ENCODE assay signal across 32 cellular contexts in the genomic region with DNA sequence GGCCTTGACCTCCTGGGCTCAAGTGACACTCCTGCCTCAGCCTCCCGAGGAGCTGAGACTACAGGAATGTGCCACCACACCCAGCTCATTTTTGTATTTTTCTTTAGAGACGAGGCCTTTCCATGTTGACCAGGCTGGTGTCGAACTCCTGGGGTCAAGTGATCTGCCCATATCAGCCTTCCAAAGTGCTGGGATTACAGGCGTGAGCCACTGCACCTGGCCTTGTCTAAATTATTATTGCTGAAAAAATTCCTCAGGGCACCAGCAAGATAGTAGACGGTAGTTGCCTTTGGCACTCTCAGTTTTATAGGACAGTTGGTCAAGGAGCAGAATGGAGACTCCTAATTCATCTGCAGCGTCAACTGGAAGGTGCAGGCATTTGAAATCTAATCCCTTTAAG. TPM values are rescaled to one million over a fixed set of nuclear protein-coding genes. Genes with fewer than 3 reads are reported as not detected.
A peak's percentile ranks its signal among the peaks of the same experiment; 100 is the strongest.
DNase-seq lines count a peak whose midpoint lies in the region; ATAC-seq, FAIRE-seq and TF ChIP-seq lines count a peak whose summit lies in the region.
"Had no signal": no experiment of that assay in that cellular context is flagged by ENCODE, and none has a peak within 500 bp of the region (broad histone marks: within the 10 kb centered on the region; RNA-seq: fewer than 3 reads in every experiment).

No MANE protein-coding gene starts in this region.

- no peak overlapping the region for H4K12ac ChIP-seq in trophoblast cell (ENCODE audit: low read depth, low read length)

- TF ChIP-seq POLR2A in A549 (IDR thresholded peaks at IDR 0.05; ENCODE audit: low read length): no peak

- H2AK5ac ChIP-seq in trophoblast cell (ENCODE audit: low read length): no peak overlapping the region

- BruUV-seq in OCI-LY7 (replicated peaks; lab: Mats Ljungman, UMichigan): no TSS peak

- TF ChIP-seq RAD21 in A549 (conservative IDR thresholded peaks at IDR 0.05 in 1 of 2, IDR thresholded peaks at IDR 0.05 in 1 of 2): no peak

- H3K4me3 ChIP-seq in A549: no peak overlapping the region
- H3K4me3 ChIP-seq in OCI-LY7 (ENCODE audit: low read depth, low read length, poor library complexity, severe bottlenecking): no peak overlapping the region
- no peak overlapping the region for H3K4me3 ChIP-seq in trophoblast cell (ENCODE audit: low read depth, low read length)
- H3K4me3 ChIP-seq: BLaER1, GM12878 had no signal

- 0 out of 2 replicates have a peak overlapping the region, but pooled peaks have one; percentile 2 for H2AFZ ChIP-seq in OCI-LY7 (ENCODE audit: low read length)
- H2AFZ ChIP-seq in trophoblast cell (ENCODE audit: insufficient read depth, low read length, poor library complexity): no peak overlapping the region

- ATAC-seq in A549 (no peak), HG03521 (IDR thresholded peaks at IDR 0.05; ENCODE audit: unreplicated experiment) (no peak)
- ATAC-seq in activated CD4-positive, CD25-positive, alpha-beta regulatory T cell treated with anti-CD3 and anti-CD28 coated beads, Interleukin-2, amount 50 U/mL, for 24 hours: no peak
- ATAC-seq: GM12878 had no signal

- H2BK5ac ChIP-seq in trophoblast cell (ENCODE audit: low read depth, low read length, poor library complexity): no peak overlapping the region

- H3K4ac ChIP-seq in trophoblast cell (ENCODE audit: low read depth, low read length): no peak overlapping the region

- H3K36me3 ChIP-seq in OCI-LY7 (ENCODE audit: insufficient read depth, low read length) (no peaks in the 10 kb centered on the region; the same call in 1 of the 2 replicates), trophoblast cell (ENCODE audit: control insufficient read depth in 1 of 2, insufficient read depth in 2 of 2, low read length in 2 of 2) (no peaks in the 10 kb centered on the region)
- H3K36me3 ChIP-seq: BE2C, BLaER1 had no signal

- no peak overlapping the region for H3K4me2 ChIP-seq in A549
- no peak overlapping the region for H3K4me2 ChIP-seq in OCI-LY7 (ENCODE audit: low read length)
- no peak overlapping the region for H3K4me2 ChIP-seq in trophoblast cell (ENCODE audit: low read length)
- H3K4me2 ChIP-seq: BLaER1 had no signal

- H4K20me1 ChIP-seq in OCI-LY7 (ENCODE audit: insufficient read depth, low read length): no peaks in the 10 kb centered on the region
- H4K20me1 ChIP-seq: BLaER1 had no signal

- no peak overlapping the region for H2BK12ac ChIP-seq in trophoblast cell (ENCODE audit: low read length)

- no peak overlapping the region for H4K91ac ChIP-seq in trophoblast cell (ENCODE audit: low read depth, low read length)

- CTCF ChIA-PET in A549 (lab: Yijun Ruan, JAX): no interaction called here
- CTCF ChIA-PET in OCI-LY7 (lab: Charles Lee; ENCODE audit: unreplicated experiment): no interaction called here

- H3K27me3 ChIP-seq in trophoblast cell (ENCODE audit: insufficient read depth, low read length): no peaks in the 10 kb centered on the region
- H3K27me3 ChIP-seq: BE2C, BLaER1 had no signal

- POLR2A ChIA-PET in A549 (lab: Yijun Ruan, JAX): no interaction called here
- POLR2A ChIA-PET in OCI-LY7 (lab: Charles Lee): interaction anchor here (7.3 kb wide), 1 partner anchor 14 kb away, joined by 58 read pairs; no protein-coding TSS in a partner anchor

- H3K14ac ChIP-seq in trophoblast cell (ENCODE audit: low read length): no peak overlapping the region

- WGBS in A549 (ENCODE audit: missing lambda C conversion rate): 75% methylated on average over 6 of the region's 6 CpGs
- WGBS in trophoblast cell (ENCODE audit: extremely low coverage, insufficient coverage, insufficient read length): no CpG with 5 or more reads among the region's 6 CpGs

- H3K4me1 ChIP-seq in A549 (peaks cover 34% of the 10 kb centered on the region), OCI-LY7 (ENCODE audit: insufficient read depth, low read length, poor library complexity, severe bottlenecking) (peaks cover 32% of the 10 kb centered on the region), trophoblast cell (ENCODE audit: control insufficient read depth in 1 of 2, insufficient read depth in 2 of 2, low read length in 2 of 2) (peaks cover 0 to 3% of the 10 kb centered on the region in 2 experiments)
- H3K4me1 ChIP-seq: BE2C had no signal

- no peak overlapping the region for H3K9ac ChIP-seq in trophoblast cell (ENCODE audit: low read length)
- H3K9ac ChIP-seq: BLaER1 had no signal

- no peak for TF ChIP-seq CTCF in A549 (IDR thresholded peaks at IDR 0.05)
- TF ChIP-seq CTCF in OCI-LY7 (conservative IDR thresholded peaks at IDR 0.05; ENCODE audit: low read length): no peak
- TF ChIP-seq CTCF in GM20000 (IDR thresholded peaks at IDR 0.05; ENCODE audit: extremely low read depth, missing control alignments): no peak

- H3K79me2 ChIP-seq in OCI-LY7 (ENCODE audit: insufficient read depth, low read depth, low read length): peaks cover 24% of the 10 kb centered on the region; the same call in 1 of the 2 replicates
- H3K79me2 ChIP-seq in trophoblast cell (ENCODE audit: control insufficient read depth, insufficient read depth, low read length, poor library complexity): no peaks in the 10 kb centered on the region

- DNase-seq in A549 (ENCODE audit: low read depth in 1 of 2, low spot score in 1 of 2) (no peak), OCI-LY7 (ENCODE audit: low spot score) (no peak), left kidney (ENCODE audit: low read depth, low spot score) (peak; percentile 38), trophoblast cell (peak; percentile 75 to 84), GM20000 (ENCODE audit: low spot score) (no peak)
- DNase-seq: ACHN; BE2C; C1 segment of cervical spinal cord; CD4-positive, alpha-beta memory T cell; CD4-positive, CD25-positive, alpha-beta regulatory T cell; CD8-positive, alpha-beta memory T cell; COR-L47; DMS 273 treated with DMSO at 0.1 percent for 48 hours; DMS153; DMS53; DMS79; DND-41; EL; GDM1 had no signal

- no peak overlapping the region for H4K8ac ChIP-seq in trophoblast cell (ENCODE audit: low read depth, low read length)

- H3K9me2 ChIP-seq in OCI-LY7 (ENCODE audit: insufficient read depth, low read length): no peaks in the 10 kb centered on the region

- intact Hi-C loops in OCI-LY7 (cut with micrococcal nuclease; ENCODE audit: unreplicated experiment): no loop called here

- peak overlapping the region; percentile 22 to 24; a peak in 1 of 6 replicates for H3K27ac ChIP-seq in A549
- no peak overlapping the region for H3K27ac ChIP-seq in OCI-LY7 (ENCODE audit: low read depth, low read length, poor library complexity, severe bottlenecking)
- H3K27ac ChIP-seq in trophoblast cell (ENCODE audit: low read depth, low read length): no peak overlapping the region
- H3K27ac ChIP-seq: 22Rv1, BLaER1 had no signal

- H3K18ac ChIP-seq in trophoblast cell (ENCODE audit: low read length): no peak overlapping the region

- H2BK120ac ChIP-seq in trophoblast cell (ENCODE audit: insufficient read depth, low read length, poor library complexity): no peak overlapping the region

- H3K23ac ChIP-seq in trophoblast cell (ENCODE audit: low read length): no peak overlapping the region

- FAIRE-seq in A549 (lab: Jason Lieb, UNC): no peak
- FAIRE-seq: GM12878, GM12892, GM18507 had no signal

- no peak for TF ChIP-seq EP300 in A549 (IDR thresholded peaks at IDR 0.05)

- no peaks in the 10 kb centered on the region for H3K79me1 ChIP-seq in trophoblast cell (ENCODE audit: low read length)

- H3K9me3 ChIP-seq in A549 (no peaks in the 10 kb centered on the region), OCI-LY7 (ENCODE audit: low read length) (no peaks in the 10 kb centered on the region), trophoblast cell (ENCODE audit: insufficient read depth, low read depth, low read length) (no peaks in the 10 kb centered on the region)
- H3K9me3 ChIP-seq: BE2C, BLaER1 had no signal

TF ChIP-seq in A549, 52 proteins besides CTCF, POLR2A, EP300 and RAD21 (continues in another document):
- TF ChIP-seq RFX5 (IDR thresholded peaks at IDR 0.05) (no peak), HOXA7 (CRISPR knock-in tag; IDR thresholded peaks at IDR 0.05) (no peak)

RNA-seq across cellular contexts. Expression of gene AICDA, which starts 2.5 kb away (rescaled TPM):
- polyA plus RNA-seq in A549 (2011; rRNA removed): 0.12 and 0.16 TPM in 2 replicates
- 0.05 TPM in 2 replicates for polyA plus RNA-seq in A549 (2012; cell fraction: cytosol; rRNA removed)
- polyA plus RNA-seq in A549 (2012; cell fraction: nucleus; rRNA removed): not detected in 2 replicates
- 0.05 to 0.16 TPM (median 0.05 TPM) in 3 replicates for polyA plus RNA-seq in A549 (2017; fragmentation: RNase III; extraction: RNeasy Plus Mini Kit Qiagen cat#74134 plus additional on column Dnase treatment)
- not detected in 2 replicates for polyA minus RNA-seq in A549 (2011; rRNA and poly(A)+ RNA removed)
- 30.0 and 32.4 TPM in 2 replicates for total RNA-seq in OCI-LY7 (2014; rRNA removed; shearing (Covaris generic))
- total RNA-seq in OCI-LY7 (2022): 38.5 and 55.9 TPM in 2 replicates
- 0.12 and 0.62 TPM in 2 replicates for polyA plus RNA-seq in trophoblast cell (2013)
- total RNA-seq: A172; A673; CD4-positive, alpha-beta memory T cell; CD4-positive, CD25-positive, alpha-beta regulatory T cell; Daoy; G401 had no signal
- polyA plus RNA-seq: AG04450; CD4-positive, alpha-beta memory T cell; CD4-positive, CD25-positive, alpha-beta regulatory T cell; CD8-positive, alpha-beta memory T cell had no signal

RNA-seq across cellular contexts. Expression of gene MFAP5, which starts 47.4 kb away (rescaled TPM):
- polyA plus RNA-seq in A549 (2011; rRNA removed) (0.40 and 0.48 TPM in 2 replicates), A549 (2017; fragmentation: RNase III; extraction: RNeasy Plus Mini Kit Qiagen cat#74134 plus additional on column Dnase treatment) (0.15 to 0.41 TPM (median 0.40 TPM) in 3 replicates)
- 0.13 and 0.16 TPM in 2 replicates for polyA plus RNA-seq in A549 (2012; cell fraction: cytosol; rRNA removed)
- 0.07 and 0.28 TPM in 2 replicates for polyA plus RNA-seq in A549 (2012; cell fraction: nucleus; rRNA removed)
- polyA minus RNA-seq in A549 (2011; rRNA and poly(A)+ RNA removed): not detected in 2 replicates
- total RNA-seq in OCI-LY7 (2014; rRNA removed; shearing (Covaris generic)): not detected in 2 replicates
- not detected in 2 replicates for total RNA-seq in OCI-LY7 (2022)
- polyA plus RNA-seq in trophoblast cell (2013): 455 and 486 TPM in 2 replicates
- total RNA-seq: CD4-positive, alpha-beta memory T cell; CD4-positive, CD25-positive, alpha-beta regulatory T cell; CD8-positive, alpha-beta memory T cell; G401 had no signal
- polyA plus RNA-seq: CD14-positive monocyte; CD4-positive, alpha-beta memory T cell; CD4-positive, CD25-positive, alpha-beta regulatory T cell; CD8-positive, alpha-beta memory T cell had no signal

Comparison
In these comparisons a context has a peak if more than half of its experiments do, and no peak if none do; other contexts are left out.
1. DNase-seq: peak in left kidney (single experiment) and trophoblast cell (2 of 2); none in A549 (0 of 2), OCI-LY7 (single experiment) and GM20000 (single experiment).
2. H3K27ac ChIP-seq: peak in A549 (2 of 2); none in OCI-LY7 (single experiment) and trophoblast cell (single experiment).